18 cellular contexts compared by ENCODE assay signal in genomic region chr20:30610044-30610693, GRCh38.
"Had no signal": no experiment of that assay in that cellular context is flagged by ENCODE, and none has a peak within 500 bp of the region (broad histone marks: within the 10 kb centered on the region; RNA-seq: fewer than 3 reads in every experiment).

No MANE protein-coding gene starts in this region.

- H3K27ac ChIP-seq: esophagus squamous epithelium, gastrocnemius medialis, neural progenitor cell, tibial artery had no signal

- ATAC-seq: activated T-cell treated with anti-CD3 and anti-CD28 coated beads, Interleukin-2, amount 50 U/mL, for 4 hours; gastrocnemius medialis; naive thymus-derived CD4-positive, alpha-beta T cell; stimulated activated naive CD8-positive, alpha-beta T cell treated with anti-CD3 and anti-CD28 coated beads, Interleukin-15, Interleukin-2, amounts not matched to agents 100 U/mL and 50 U/mL, for 24 hours had no signal

- DNase-seq: activated CD4-positive, alpha-beta T cell treated with anti-CD3 and anti-CD28 coated beads for 1 hour; activated CD4-positive, alpha-beta T cell treated with anti-CD3 and anti-CD28 coated beads, Interleukin-2, amount 50 U/mL, for 1 hour; activated CD8-positive, alpha-beta memory T cell treated with anti-CD3 and anti-CD28 coated beads, Interleukin-2, amount 50 U/mL, for 4 hours; activated naive CD4-positive, alpha-beta T cell; activated T-cell treated with anti-CD3 and anti-CD28 coated beads, Interleukin-2, amount 50 U/mL, for 4 hours; cerebellar nuclear complex; cortex of kidney; endodermal cell; esophagus squamous epithelium; gastrocnemius medialis; naive thymus-derived CD4-positive, alpha-beta T cell; stimulated activated CD4-positive, alpha-beta T cell treated with anti-CD3 and anti-CD28 coated beads, Interleukin-4, amount 100 ng/mL, for 24 hours; stimulated activated naive CD8-positive, alpha-beta T cell treated with anti-CD3 and anti-CD28 coated beads, Interleukin-15, Interleukin-2, amounts not matched to agents 100 U/mL and 50 U/mL, for 24 hours; T-helper 2 cell; tibial artery had no signal

- H3K4me2 ChIP-seq: neural progenitor cell had no signal

- H3K27me3 ChIP-seq: esophagus squamous epithelium, gastrocnemius medialis, neural progenitor cell had no signal

- H3K36me3 ChIP-seq: esophagus squamous epithelium, gastrocnemius medialis, neural progenitor cell, tibial artery had no signal

- H2AFZ ChIP-seq: neural progenitor cell had no signal

- H3K9me3 ChIP-seq: tibial artery had no signal

- H3K9ac ChIP-seq: neural progenitor cell had no signal

- H3K4me3 ChIP-seq: esophagus squamous epithelium, gastrocnemius medialis, lung, neural progenitor cell, tibial artery had no signal

- FAIRE-seq: bronchial epithelial cell had no signal

- H3K4me1 ChIP-seq: esophagus squamous epithelium, gastrocnemius medialis, neural progenitor cell, tibial artery had no signal
